In the genomic region with DNA sequence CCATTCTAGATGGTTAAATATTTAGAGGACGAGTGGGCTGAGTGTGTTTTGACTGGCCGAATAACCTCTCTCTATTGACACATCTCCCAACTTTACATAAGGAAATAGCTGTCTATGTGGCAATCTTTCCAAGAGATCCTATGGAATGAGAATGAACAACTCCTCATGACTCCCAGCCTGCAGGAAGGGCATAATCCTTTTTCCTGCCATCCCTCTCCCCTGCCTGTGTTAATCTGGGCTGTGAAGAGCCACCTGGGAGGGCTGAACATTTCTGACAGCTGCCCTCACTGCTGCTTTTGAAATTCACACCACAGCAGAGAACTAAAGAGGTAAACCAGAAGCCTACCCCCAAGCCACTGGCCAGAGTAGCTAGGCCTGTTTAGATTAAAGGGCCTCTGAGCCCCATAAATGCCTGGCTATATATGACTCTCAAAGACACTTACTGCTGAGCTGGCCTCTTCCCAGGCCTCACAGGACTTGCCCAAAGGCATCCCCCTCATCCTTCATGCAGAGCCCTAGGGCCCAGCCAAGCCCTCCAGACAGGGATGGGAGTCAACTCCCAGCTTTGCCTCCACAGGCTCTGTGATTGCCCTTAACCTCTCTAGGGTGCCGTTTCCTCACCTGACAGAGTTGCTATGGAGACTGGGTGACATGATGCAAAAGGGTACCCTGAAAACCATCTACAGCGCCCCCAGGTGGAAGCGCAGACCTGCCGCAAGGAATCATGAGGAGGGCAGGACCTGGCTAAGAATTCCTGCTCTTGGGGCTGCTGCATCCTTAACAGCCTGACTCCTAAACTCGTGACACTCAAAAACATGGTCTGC, we compare ENCODE assay signal across 1 cellular context.
A peak's percentile ranks its signal among the peaks of the same experiment; 100 is the strongest.
TF ChIP-seq lines count a peak whose summit lies in the region.

No MANE protein-coding gene starts in this region.

TF ChIP-seq in HepG2, 621 proteins besides CTCF, POLR2A, EP300 and RAD21 (continued from another document and continues in another):
- TF ChIP-seq, protein P1, sequence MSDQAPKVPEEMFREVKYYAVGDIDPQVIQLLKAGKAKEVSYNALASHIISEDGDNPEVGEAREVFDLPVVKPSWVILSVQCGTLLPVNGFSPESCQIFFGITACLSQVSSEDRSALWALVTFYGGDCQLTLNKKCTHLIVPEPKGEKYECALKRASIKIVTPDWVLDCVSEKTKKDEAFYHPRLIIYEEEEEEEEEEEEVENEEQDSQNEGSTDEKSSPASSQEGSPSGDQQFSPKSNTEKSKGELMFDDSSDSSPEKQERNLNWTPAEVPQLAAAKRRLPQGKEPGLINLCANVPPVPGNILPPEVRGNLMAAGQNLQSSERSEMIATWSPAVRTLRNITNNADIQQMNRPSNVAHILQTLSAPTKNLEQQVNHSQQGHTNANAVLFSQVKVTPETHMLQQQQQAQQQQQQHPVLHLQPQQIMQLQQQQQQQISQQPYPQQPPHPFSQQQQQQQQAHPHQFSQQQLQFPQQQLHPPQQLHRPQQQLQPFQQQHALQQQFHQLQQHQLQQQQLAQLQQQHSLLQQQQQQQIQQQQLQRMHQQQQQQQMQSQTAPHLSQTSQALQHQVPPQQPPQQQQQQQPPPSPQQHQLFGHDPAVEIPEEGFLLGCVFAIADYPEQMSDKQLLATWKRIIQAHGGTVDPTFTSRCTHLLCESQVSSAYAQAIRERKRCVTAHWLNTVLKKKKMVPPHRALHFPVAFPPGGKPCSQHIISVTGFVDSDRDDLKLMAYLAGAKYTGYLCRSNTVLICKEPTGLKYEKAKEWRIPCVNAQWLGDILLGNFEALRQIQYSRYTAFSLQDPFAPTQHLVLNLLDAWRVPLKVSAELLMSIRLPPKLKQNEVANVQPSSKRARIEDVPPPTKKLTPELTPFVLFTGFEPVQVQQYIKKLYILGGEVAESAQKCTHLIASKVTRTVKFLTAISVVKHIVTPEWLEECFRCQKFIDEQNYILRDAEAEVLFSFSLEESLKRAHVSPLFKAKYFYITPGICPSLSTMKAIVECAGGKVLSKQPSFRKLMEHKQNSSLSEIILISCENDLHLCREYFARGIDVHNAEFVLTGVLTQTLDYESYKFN (CRISPR knock-in tag; conservative IDR thresholded peaks at IDR 0.05) = peak; percentile 44
- TF ChIP-seq, protein P2, sequence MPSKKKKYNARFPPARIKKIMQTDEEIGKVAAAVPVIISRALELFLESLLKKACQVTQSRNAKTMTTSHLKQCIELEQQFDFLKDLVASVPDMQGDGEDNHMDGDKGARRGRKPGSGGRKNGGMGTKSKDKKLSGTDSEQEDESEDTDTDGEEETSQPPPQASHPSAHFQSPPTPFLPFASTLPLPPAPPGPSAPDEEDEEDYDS (CRISPR knock-in tag; IDR thresholded peaks at IDR 0.05) = 0 out of 2 replicates have a peak, but pooled peaks have one; percentile 17
- no peak for TF ChIP-seq ZNF792 (CRISPR knock-in tag; IDR thresholded peaks at IDR 0.05)
- no peak for TF ChIP-seq TBX2 (CRISPR knock-in tag; IDR thresholded peaks at IDR 0.05; ENCODE audit: borderline replicate concordance)
- no peak for TF ChIP-seq SOX6 (IDR thresholded peaks at IDR 0.05)
- peak; percentile 34; the same call in 1 of the 2 replicates for TF ChIP-seq SOX6 (CRISPR knock-in tag; IDR thresholded peaks at IDR 0.05)
- peak; percentile 66 for TF ChIP-seq SAP130 (CRISPR knock-in tag; IDR thresholded peaks at IDR 0.05; ENCODE audit: low read depth)
- peak; percentile 67 for TF ChIP-seq BCL6 (CRISPR knock-in tag; IDR thresholded peaks at IDR 0.05)
- 0 out of 2 replicates have a peak, but pooled peaks have one; percentile 43 for TF ChIP-seq HDAC2 (CRISPR knock-in tag; IDR thresholded peaks at IDR 0.05)
- no peak for TF ChIP-seq MAFF (IDR thresholded peaks at IDR 0.05; ENCODE audit: low read depth, low read length)
- TF ChIP-seq, protein P3, sequence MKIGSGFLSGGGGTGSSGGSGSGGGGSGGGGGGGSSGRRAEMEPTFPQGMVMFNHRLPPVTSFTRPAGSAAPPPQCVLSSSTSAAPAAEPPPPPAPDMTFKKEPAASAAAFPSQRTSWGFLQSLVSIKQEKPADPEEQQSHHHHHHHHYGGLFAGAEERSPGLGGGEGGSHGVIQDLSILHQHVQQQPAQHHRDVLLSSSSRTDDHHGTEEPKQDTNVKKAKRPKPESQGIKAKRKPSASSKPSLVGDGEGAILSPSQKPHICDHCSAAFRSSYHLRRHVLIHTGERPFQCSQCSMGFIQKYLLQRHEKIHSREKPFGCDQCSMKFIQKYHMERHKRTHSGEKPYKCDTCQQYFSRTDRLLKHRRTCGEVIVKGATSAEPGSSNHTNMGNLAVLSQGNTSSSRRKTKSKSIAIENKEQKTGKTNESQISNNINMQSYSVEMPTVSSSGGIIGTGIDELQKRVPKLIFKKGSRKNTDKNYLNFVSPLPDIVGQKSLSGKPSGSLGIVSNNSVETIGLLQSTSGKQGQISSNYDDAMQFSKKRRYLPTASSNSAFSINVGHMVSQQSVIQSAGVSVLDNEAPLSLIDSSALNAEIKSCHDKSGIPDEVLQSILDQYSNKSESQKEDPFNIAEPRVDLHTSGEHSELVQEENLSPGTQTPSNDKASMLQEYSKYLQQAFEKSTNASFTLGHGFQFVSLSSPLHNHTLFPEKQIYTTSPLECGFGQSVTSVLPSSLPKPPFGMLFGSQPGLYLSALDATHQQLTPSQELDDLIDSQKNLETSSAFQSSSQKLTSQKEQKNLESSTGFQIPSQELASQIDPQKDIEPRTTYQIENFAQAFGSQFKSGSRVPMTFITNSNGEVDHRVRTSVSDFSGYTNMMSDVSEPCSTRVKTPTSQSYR (CRISPR knock-in tag; IDR thresholded peaks at IDR 0.05; ENCODE audit: borderline replicate concordance) = 0 out of 2 replicates have a peak, but pooled peaks have one; percentile 9
- TF ChIP-seq, protein P4, sequence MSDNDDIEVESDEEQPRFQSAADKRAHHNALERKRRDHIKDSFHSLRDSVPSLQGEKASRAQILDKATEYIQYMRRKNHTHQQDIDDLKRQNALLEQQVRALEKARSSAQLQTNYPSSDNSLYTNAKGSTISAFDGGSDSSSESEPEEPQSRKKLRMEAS (IDR thresholded peaks at IDR 0.05) = 0 out of 2 replicates have a peak, but pooled peaks have one; percentile 29
- peak; percentile 95 for TF ChIP-seq CEBPB (IDR thresholded peaks at IDR 0.05; ENCODE audit: borderline replicate concordance, low read depth, low read length)
- TF ChIP-seq, protein P5, sequence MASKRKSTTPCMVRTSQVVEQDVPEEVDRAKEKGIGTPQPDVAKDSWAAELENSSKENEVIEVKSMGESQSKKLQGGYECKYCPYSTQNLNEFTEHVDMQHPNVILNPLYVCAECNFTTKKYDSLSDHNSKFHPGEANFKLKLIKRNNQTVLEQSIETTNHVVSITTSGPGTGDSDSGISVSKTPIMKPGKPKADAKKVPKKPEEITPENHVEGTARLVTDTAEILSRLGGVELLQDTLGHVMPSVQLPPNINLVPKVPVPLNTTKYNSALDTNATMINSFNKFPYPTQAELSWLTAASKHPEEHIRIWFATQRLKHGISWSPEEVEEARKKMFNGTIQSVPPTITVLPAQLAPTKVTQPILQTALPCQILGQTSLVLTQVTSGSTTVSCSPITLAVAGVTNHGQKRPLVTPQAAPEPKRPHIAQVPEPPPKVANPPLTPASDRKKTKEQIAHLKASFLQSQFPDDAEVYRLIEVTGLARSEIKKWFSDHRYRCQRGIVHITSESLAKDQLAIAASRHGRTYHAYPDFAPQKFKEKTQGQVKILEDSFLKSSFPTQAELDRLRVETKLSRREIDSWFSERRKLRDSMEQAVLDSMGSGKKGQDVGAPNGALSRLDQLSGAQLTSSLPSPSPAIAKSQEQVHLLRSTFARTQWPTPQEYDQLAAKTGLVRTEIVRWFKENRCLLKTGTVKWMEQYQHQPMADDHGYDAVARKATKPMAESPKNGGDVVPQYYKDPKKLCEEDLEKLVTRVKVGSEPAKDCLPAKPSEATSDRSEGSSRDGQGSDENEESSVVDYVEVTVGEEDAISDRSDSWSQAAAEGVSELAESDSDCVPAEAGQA (IDR thresholded peaks at IDR 0.05; ENCODE audit: low read depth) = no peak
- TF ChIP-seq, protein P5 (CRISPR knock-in tag; IDR thresholded peaks at IDR 0.05; ENCODE audit: borderline replicate concordance) = no peak
- TF ChIP-seq GABPA (IDR thresholded peaks at IDR 0.05; ENCODE audit: low read depth, low read length) = no peak
- 0 out of 2 replicates have a peak, but pooled peaks have one; percentile 10 for TF ChIP-seq GABPA (CRISPR knock-in tag; IDR thresholded peaks at IDR 0.05; ENCODE audit: low read depth)
- no peak for TF ChIP-seq NR2F6 (IDR thresholded peaks at IDR 0.05)
- TF ChIP-seq NR2F6 (CRISPR knock-in tag; IDR thresholded peaks at IDR 0.05) = peak; percentile 37; the same call in 1 of the 2 replicates
- no peak for TF ChIP-seq ZNF660 (CRISPR knock-in tag; IDR thresholded peaks at IDR 0.05; ENCODE audit: borderline replicate concordance, low read depth)
- 0 out of 2 replicates have a peak, but pooled peaks have one; percentile 19 for TF ChIP-seq ISL2 (CRISPR knock-in tag; IDR thresholded peaks at IDR 0.05)
- TF ChIP-seq, protein P6, sequence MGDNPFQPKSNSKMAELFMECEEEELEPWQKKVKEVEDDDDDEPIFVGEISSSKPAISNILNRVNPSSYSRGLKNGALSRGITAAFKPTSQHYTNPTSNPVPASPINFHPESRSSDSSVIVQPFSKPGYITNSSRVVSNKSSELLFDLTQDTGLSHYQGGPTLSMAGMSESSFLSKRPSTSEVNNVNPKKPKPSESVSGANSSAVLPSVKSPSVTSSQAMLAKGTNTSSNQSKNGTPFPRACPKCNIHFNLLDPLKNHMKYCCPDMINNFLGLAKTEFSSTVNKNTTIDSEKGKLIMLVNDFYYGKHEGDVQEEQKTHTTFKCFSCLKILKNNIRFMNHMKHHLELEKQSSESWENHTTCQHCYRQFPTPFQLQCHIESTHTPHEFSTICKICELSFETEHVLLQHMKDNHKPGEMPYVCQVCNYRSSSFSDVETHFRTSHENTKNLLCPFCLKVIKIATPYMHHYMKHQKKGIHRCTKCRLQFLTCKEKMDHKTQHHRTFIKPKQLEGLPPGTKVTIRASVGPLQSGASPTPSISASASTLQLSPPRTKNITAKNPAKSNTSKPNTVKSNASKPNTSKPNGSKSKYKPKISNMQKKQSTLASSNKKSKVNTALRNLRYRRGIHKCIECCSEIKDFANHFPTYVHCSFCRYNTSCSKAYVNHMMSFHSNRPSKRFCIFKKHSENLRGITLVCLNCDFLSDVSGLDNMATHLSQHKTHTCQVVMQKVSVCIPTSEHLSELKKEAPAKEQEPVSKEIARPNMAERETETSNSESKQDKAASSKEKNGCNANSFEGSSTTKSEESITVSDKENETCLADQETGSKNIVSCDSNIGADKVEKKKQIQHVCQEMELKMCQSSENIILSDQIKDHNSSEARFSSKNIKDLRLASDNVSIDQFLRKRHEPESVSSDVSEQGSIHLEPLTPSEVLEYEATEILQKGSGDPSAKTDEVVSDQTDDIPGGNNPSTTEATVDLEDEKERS (CRISPR knock-in tag; IDR thresholded peaks at IDR 0.05) = no peak
- TF ChIP-seq, protein P7, sequence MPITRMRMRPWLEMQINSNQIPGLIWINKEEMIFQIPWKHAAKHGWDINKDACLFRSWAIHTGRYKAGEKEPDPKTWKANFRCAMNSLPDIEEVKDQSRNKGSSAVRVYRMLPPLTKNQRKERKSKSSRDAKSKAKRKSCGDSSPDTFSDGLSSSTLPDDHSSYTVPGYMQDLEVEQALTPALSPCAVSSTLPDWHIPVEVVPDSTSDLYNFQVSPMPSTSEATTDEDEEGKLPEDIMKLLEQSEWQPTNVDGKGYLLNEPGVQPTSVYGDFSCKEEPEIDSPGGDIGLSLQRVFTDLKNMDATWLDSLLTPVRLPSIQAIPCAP (CRISPR knock-in tag; IDR thresholded peaks at IDR 0.05; ENCODE audit: low read depth) = no peak
- peak; percentile 10; the same call in 1 of the 2 replicates for TF ChIP-seq FOSL2 (CRISPR knock-in tag; IDR thresholded peaks at IDR 0.05)
- no peak for TF ChIP-seq LCORL (IDR thresholded peaks at IDR 0.05)
- peak; percentile 53; the same call in 1 of the 2 replicates for TF ChIP-seq LCORL (CRISPR knock-in tag; IDR thresholded peaks at IDR 0.05)
- TF ChIP-seq HDAC1 (CRISPR knock-in tag; IDR thresholded peaks at IDR 0.05) = peak; percentile 63
- TF ChIP-seq, protein P8, sequence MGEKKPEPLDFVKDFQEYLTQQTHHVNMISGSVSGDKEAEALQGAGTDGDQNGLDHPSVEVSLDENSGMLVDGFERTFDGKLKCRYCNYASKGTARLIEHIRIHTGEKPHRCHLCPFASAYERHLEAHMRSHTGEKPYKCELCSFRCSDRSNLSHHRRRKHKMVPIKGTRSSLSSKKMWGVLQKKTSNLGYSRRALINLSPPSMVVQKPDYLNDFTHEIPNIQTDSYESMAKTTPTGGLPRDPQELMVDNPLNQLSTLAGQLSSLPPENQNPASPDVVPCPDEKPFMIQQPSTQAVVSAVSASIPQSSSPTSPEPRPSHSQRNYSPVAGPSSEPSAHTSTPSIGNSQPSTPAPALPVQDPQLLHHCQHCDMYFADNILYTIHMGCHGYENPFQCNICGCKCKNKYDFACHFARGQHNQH (CRISPR knock-in tag; IDR thresholded peaks at IDR 0.05) = peak; percentile 44; the same call in 1 of the 2 replicates
- no peak for TF ChIP-seq ZNF607 (CRISPR knock-in tag; IDR thresholded peaks at IDR 0.05; ENCODE audit: borderline replicate concordance)
